ENCODE assay signal across 16 cellular contexts in genomic region chr6:117613920-117614535, GRCh38. TPM values are rescaled to one million over a fixed set of nuclear protein-coding genes. Genes with fewer than 3 reads are reported as not detected.
DNase-seq lines count a peak whose midpoint lies in the region; ATAC-seq and TF ChIP-seq lines count a peak whose summit lies in the region.
"Had no signal": no experiment of that assay in that cellular context is flagged by ENCODE, and none has a peak within 500 bp of the region (broad histone marks: within the 10 kb centered on the region; RNA-seq: fewer than 3 reads in every experiment).

No MANE protein-coding gene starts in this region.

- no peaks in the 10 kb centered on the region for H3K9me2 ChIP-seq in GM23248 (ENCODE audit: insufficient read depth)
- H3K9me2 ChIP-seq in PC-9 (ENCODE audit: insufficient read depth), result no peaks in the 10 kb centered on the region

- H3K79me2 ChIP-seq in GM23248 (ENCODE audit: insufficient read depth), result no peaks in the 10 kb centered on the region
- H3K79me2 ChIP-seq in PC-9 (ENCODE audit: low read depth), result no peaks in the 10 kb centered on the region

- TF ChIP-seq CTCF in PC-9 (conservative IDR thresholded peaks at IDR 0.05) (no peak), fibroblast of the aortic adventitia (IDR thresholded peaks at IDR 0.05; ENCODE audit: insufficient read depth, low read length) (no peak)

- H4K20me1 ChIP-seq in GM23248 (ENCODE audit: insufficient read depth) (no peaks in the 10 kb centered on the region), PC-9 (ENCODE audit: insufficient read depth) (no peaks in the 10 kb centered on the region)

- DNase-seq in AG08395 (ENCODE audit: low spot score) (peak; percentile 10), GM23248 (peak; percentile 65), PC-9 (peak; percentile 20 to 56), fibroblast of the aortic adventitia (ENCODE audit: low read depth) (peak; percentile 12), UCSD-AML1 (lab: John Stamatoyannopoulos, UW; ENCODE audit: unreplicated experiment) (no peak)
- DNase-seq: activated CD4-positive, CD25-positive, alpha-beta regulatory T cell; body of pancreas; effector memory CD4-positive, alpha-beta T cell; kidney; NCI-H1048; psoas muscle; upper lobe of left lung had no signal

- no peaks in the 10 kb centered on the region for H3K36me3 ChIP-seq in GM23248 (ENCODE audit: low read depth)
- no peaks in the 10 kb centered on the region for H3K36me3 ChIP-seq in PC-9 (ENCODE audit: low read depth)
- H3K36me3 ChIP-seq: gastroesophageal sphincter, upper lobe of left lung had no signal

- 63 to 65% methylated on average over 4 of the region's 4 CpGs for WGBS in GM23248 (ENCODE audit: low coverage in 1 of 2, low lambda C conversion rate in 2 of 2, missing lambda C conversion rate in 2 of 2), 2 experiments

- H3K27me3 ChIP-seq in GM23248 (replicated peaks; ENCODE audit: insufficient read depth) (no peaks in the 10 kb centered on the region), PC-9 (ENCODE audit: insufficient read depth, low read depth) (no peaks in the 10 kb centered on the region)
- H3K27me3 ChIP-seq: body of pancreas, upper lobe of left lung had no signal

- no peak for ATAC-seq in GM19023 (IDR thresholded peaks at IDR 0.05; ENCODE audit: unreplicated experiment)
- ATAC-seq in HG03457 (IDR thresholded peaks at IDR 0.05; ENCODE audit: unreplicated experiment), result no peak
- no peak for ATAC-seq in GM18868 (IDR thresholded peaks at IDR 0.05; ENCODE audit: unreplicated experiment)
- ATAC-seq: body of pancreas, gastroesophageal sphincter, psoas muscle had no signal

- in situ Hi-C loops in GM23248 (cut with MboI), result no loop called here

- H3K4me2 ChIP-seq in GM23248 (ENCODE audit: unreplicated experiment) (peak overlapping the region; percentile 22), PC-9 (peak overlapping the region; percentile 11; the same call in 1 of the 2 replicates)

- intact Hi-C loops in PC-9 (cut with micrococcal nuclease; ENCODE audit: unreplicated experiment), result no loop called here

- CTCF ChIA-PET in PC-9 (lab: Charles Lee), result no interaction called here

- no peak overlapping the region for H3K9ac ChIP-seq in GM23248

- 0 out of 2 replicates have a peak overlapping the region, but pooled peaks have one; percentile 20 for H3K4me3 ChIP-seq in GM23248
- no peak overlapping the region for H3K4me3 ChIP-seq in PC-9
- H3K4me3 ChIP-seq in fibroblast of the aortic adventitia (ENCODE audit: low read depth, low read length), result no peak overlapping the region
- H3K4me3 ChIP-seq: body of pancreas, gastroesophageal sphincter, psoas muscle, upper lobe of left lung had no signal

- H3K9me3 ChIP-seq in GM23248 (ENCODE audit: low read depth) (no peaks in the 10 kb centered on the region), PC-9 (ENCODE audit: insufficient read depth, low read depth) (no peaks in the 10 kb centered on the region)
- H3K9me3 ChIP-seq: body of pancreas, gastroesophageal sphincter, psoas muscle, upper lobe of left lung had no signal

- no TSS peak for BruUV-seq in PC-9 (replicated peaks; lab: Mats Ljungman, UMichigan)

- H3F3A ChIP-seq in GM23248 (ENCODE audit: insufficient read depth) (peaks cover 7% of the 10 kb centered on the region; the same call in 1 of the 2 replicates), PC-9 (ENCODE audit: insufficient read depth, low read depth) (no peaks in the 10 kb centered on the region)

- H2AFZ ChIP-seq in GM23248, result peak overlapping the region; percentile 76
- peak overlapping the region; percentile 11; the same call in 1 of the 2 replicates for H2AFZ ChIP-seq in PC-9

- POLR2A ChIA-PET in PC-9 (lab: Charles Lee; ENCODE audit: unreplicated experiment), result no interaction called here

- H3K4me1 ChIP-seq in GM23248 (ENCODE audit: insufficient read depth) (peaks cover 10% of the 10 kb centered on the region), PC-9 (replicated peaks; ENCODE audit: insufficient read depth) (peaks cover 12% of the 10 kb centered on the region; the same call in 1 of the 2 replicates)
- H3K4me1 ChIP-seq: body of pancreas, gastroesophageal sphincter, psoas muscle, upper lobe of left lung had no signal

- no peak overlapping the region for H3K27ac ChIP-seq in GM23248
- no peak overlapping the region; the same call in 1 of the 2 replicates for H3K27ac ChIP-seq in PC-9
- H3K27ac ChIP-seq: body of pancreas, gastroesophageal sphincter, psoas muscle, upper lobe of left lung had no signal

RNA-seq across cellular contexts. Expression of gene GOPC, which starts 11.7 kb away (rescaled TPM):
- 71.8 and 81.4 TPM in 2 replicates for total RNA-seq in GM23248 (2014; rRNA removed; shearing (Covaris generic))
- polyA plus RNA-seq in GM23248 (2016; fragmentation: Nextera tagmentation; extraction: Ambion mirVana), result 43.0 and 44.8 TPM in 2 replicates
- 10.8 and 14.1 TPM in 2 replicates for total RNA-seq in PC-9 (2021)
- 37.3 and 42.5 TPM in 2 replicates for total RNA-seq in fibroblast of the aortic adventitia (ENCODE audit: low replicate concordance)
